ENCODE assay signal across 9 cellular contexts in genomic region chr3:194740859-194741486, GRCh38. TPM values are rescaled to one million over a fixed set of nuclear protein-coding genes. Genes with fewer than 3 reads are reported as not detected.
DNase-seq lines count a peak whose midpoint lies in the region; ATAC-seq and TF ChIP-seq lines count a peak whose summit lies in the region.
"Had no signal": no experiment of that assay in that cellular context is flagged by ENCODE, and none has a peak within 500 bp of the region (broad histone marks: within the 10 kb centered on the region; RNA-seq: fewer than 3 reads in every experiment).

No MANE protein-coding gene starts in this region.

- no peaks in the 10 kb centered on the region for H3K27me3 ChIP-seq in psoas muscle (ENCODE audit: insufficient read depth in 3 of 3, low read length in 2 of 3)

- DNase-seq in DMS53 (lab: John Stamatoyannopoulos, UW) (peak; percentile 41), DMS53 treated with DMSO at 0.1 percent for 48 hours (lab: John Stamatoyannopoulos, UW; ENCODE audit: unreplicated experiment) (no peak), RKO (ENCODE audit: low spot score) (peak; percentile 58), fibroblast of villous mesenchyme (ENCODE audit: low read depth) (peak; percentile 20), psoas muscle (no peak), OCI-M2 (lab: John Stamatoyannopoulos, UW; ENCODE audit: unreplicated experiment) (no peak)
- no peak for DNase-seq in stimulated activated effector memory CD8-positive, alpha-beta T cell treated with anti-CD3 and anti-CD28 coated beads, Interleukin-12 subunit alpha, Interleukin-12 subunit beta, amount 100 ng/mL, for 72 hours (ENCODE audit: low spot score in 2 of 2)

- 54 to 59% (median 55%) methylated on average over 16 of the region's 16 CpGs for WGBS in psoas muscle, 3 donors

- no peak overlapping the region for H3K4me3 Mint-ChIP-seq in stimulated activated effector memory CD8-positive, alpha-beta T cell treated with anti-CD3 and anti-CD28 coated beads, Interleukin-12 subunit alpha, Interleukin-12 subunit beta, amount 100 ng/mL, for 72 hours

- ATAC-seq in stimulated activated effector memory CD8-positive, alpha-beta T cell treated with anti-CD3 and anti-CD28 coated beads, Interleukin-12 subunit alpha, Interleukin-12 subunit beta, amount 100 ng/mL, for 72 hours, result peak; percentile 97
- ATAC-seq in psoas muscle (no peak), GM19351 (IDR thresholded peaks at IDR 0.05; ENCODE audit: unreplicated experiment) (no peak)

- intact Hi-C loops in psoas muscle (cut with DNase I), result no loop called here

- H3K36me3 Mint-ChIP-seq in stimulated activated effector memory CD8-positive, alpha-beta T cell treated with anti-CD3 and anti-CD28 coated beads, Interleukin-12 subunit alpha, Interleukin-12 subunit beta, amount 100 ng/mL, for 72 hours, result no peaks in the 10 kb centered on the region

- peaks cover 10% of the 10 kb centered on the region for H3K4me1 Mint-ChIP-seq in stimulated activated effector memory CD8-positive, alpha-beta T cell treated with anti-CD3 and anti-CD28 coated beads, Interleukin-12 subunit alpha, Interleukin-12 subunit beta, amount 100 ng/mL, for 72 hours

- H3K27ac ChIP-seq in psoas muscle, result no peak overlapping the region
- H3K27ac ChIP-seq: 22Rv1 had no signal

- no peaks in the 10 kb centered on the region for H3K9me3 ChIP-seq in psoas muscle

- no peaks in the 10 kb centered on the region for H3K9me3 Mint-ChIP-seq in stimulated activated effector memory CD8-positive, alpha-beta T cell treated with anti-CD3 and anti-CD28 coated beads, Interleukin-12 subunit alpha, Interleukin-12 subunit beta, amount 100 ng/mL, for 72 hours

- no peaks in the 10 kb centered on the region for H3K36me3 ChIP-seq in psoas muscle (ENCODE audit: insufficient read depth in 1 of 2, low read depth in 1 of 2)

- H3K4me3 ChIP-seq in fibroblast of villous mesenchyme (ENCODE audit: low read depth, low read length) (no peak overlapping the region), psoas muscle (no peak overlapping the region)

- peaks cover 17% of the 10 kb centered on the region for H3K4me1 ChIP-seq in psoas muscle

- TF ChIP-seq CTCF in fibroblast of villous mesenchyme (IDR thresholded peaks at IDR 0.05; ENCODE audit: insufficient read depth, low read depth, low read length), result no peak
- TF ChIP-seq CTCF in psoas muscle (IDR thresholded peaks at IDR 0.05), result no peak

- H3K27ac Mint-ChIP-seq in stimulated activated effector memory CD8-positive, alpha-beta T cell treated with anti-CD3 and anti-CD28 coated beads, Interleukin-12 subunit alpha, Interleukin-12 subunit beta, amount 100 ng/mL, for 72 hours, result no peak overlapping the region

RNA-seq across cellular contexts. Expression of gene FAM43A, which starts 55.3 kb away (rescaled TPM):
- 22.0 and 37.0 TPM in 2 replicates for total RNA-seq in fibroblast of villous mesenchyme
- 1 to 10 TPM; 6.0 to 7.7 (median 6.9) TPM for total RNA-seq in psoas muscle
- 1 to 10 TPM; 4.1 to 6.9 (median 6.8) TPM for polyA plus RNA-seq in psoas muscle

Comparison
In these comparisons a context has a peak if more than half of its experiments do, and no peak if none do; other contexts are left out.
1. DNase-seq: peak in DMS53 (single experiment), RKO (single experiment) and fibroblast of villous mesenchyme (single experiment); none in DMS53 treated with DMSO at 0.1 percent for 48 hours (single experiment), stimulated activated effector memory CD8-positive, alpha-beta T cell treated with anti-CD3 and anti-CD28 coated beads, Interleukin-12 subunit alpha, Interleukin-12 subunit beta, amount 100 ng/mL, for 72 hours (0 of 2), psoas muscle (0 of 2) and OCI-M2 (single experiment).